In the genomic region with DNA sequence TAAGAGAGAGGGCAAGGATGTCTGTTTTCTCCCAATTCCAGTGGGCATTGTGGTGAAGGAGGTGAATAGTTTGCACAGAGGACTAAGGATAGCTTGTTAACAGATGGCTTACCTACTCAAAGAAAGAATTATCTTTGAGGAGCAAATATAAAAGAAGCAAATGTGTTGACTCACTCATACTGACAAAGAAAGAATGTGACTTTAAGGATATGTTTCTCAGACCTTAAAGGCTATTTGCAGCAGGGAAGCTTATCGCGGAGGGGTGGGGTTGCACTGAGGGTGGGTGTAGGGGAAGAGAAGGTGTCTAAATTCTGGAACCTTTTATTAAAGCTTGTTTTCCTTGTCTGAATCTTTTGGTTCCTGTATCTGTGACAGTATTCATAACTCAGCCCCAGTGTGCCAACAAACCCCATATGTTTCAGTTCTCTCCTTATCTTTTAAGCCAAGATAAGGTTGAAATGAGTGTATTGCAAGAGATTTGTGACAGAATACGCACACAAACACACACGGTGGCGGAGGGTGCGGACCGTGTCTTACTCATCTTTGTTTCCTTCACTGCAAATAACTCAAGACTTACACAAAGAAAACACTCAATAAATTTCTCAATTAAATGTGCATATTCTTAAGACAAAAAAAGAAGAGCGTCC, we compare ENCODE assay signal across 19 cellular contexts.
DNase-seq lines count a peak whose midpoint lies in the region; ATAC-seq and TF ChIP-seq lines count a peak whose summit lies in the region.
"Had no signal": no experiment of that assay in that cellular context is flagged by ENCODE, and none has a peak within 500 bp of the region (broad histone marks: within the 10 kb centered on the region; RNA-seq: fewer than 3 reads in every experiment).

No MANE protein-coding gene starts in this region.

- H3K4me2 ChIP-seq in SK-N-SH: no peak overlapping the region

- H3K4me1 ChIP-seq in SK-N-SH (ENCODE audit: control insufficient read depth in 1 of 2, insufficient read depth in 2 of 2, low read depth in 1 of 2, low read length in 1 of 2) (no peaks in the 10 kb centered on the region), esophagus muscularis mucosa (no peaks in the 10 kb centered on the region)
- no peaks in the 10 kb centered on the region for H3K4me1 ChIP-seq in naive thymus-derived CD4-positive, alpha-beta T cell (ENCODE audit: control insufficient read depth in 2 of 2, insufficient read depth in 2 of 2, low read length in 2 of 2)
- H3K4me1 ChIP-seq: breast epithelium, lower lobe of right lung had no signal

- H3K9ac ChIP-seq in SK-N-SH: no peak overlapping the region

- H4K20me1 ChIP-seq in SK-N-SH (ENCODE audit: insufficient read depth): no peaks in the 10 kb centered on the region

- H3K9me3 ChIP-seq in SK-N-SH (no peaks in the 10 kb centered on the region), esophagus muscularis mucosa (no peaks in the 10 kb centered on the region)
- H3K9me3 ChIP-seq in naive thymus-derived CD4-positive, alpha-beta T cell (ENCODE audit: control insufficient read depth in 2 of 3, low read length in 3 of 3): no peaks in the 10 kb centered on the region
- H3K9me3 ChIP-seq: breast epithelium, lower lobe of right lung had no signal

- no peak overlapping the region for H3K27ac Mint-ChIP-seq in naive thymus-derived CD4-positive, alpha-beta T cell
- H3K27ac Mint-ChIP-seq: activated CD4-positive, alpha-beta T cell treated with anti-CD3 and anti-CD28 coated beads, Interleukin-2, amount 10 ng/mL, durations not matched to agents 7 days and 5 days; B cell; nephron progenitor cell had no signal

- no peaks in the 10 kb centered on the region for H3K27me3 ChIP-seq in SK-N-SH (ENCODE audit: insufficient read depth)
- H3K27me3 ChIP-seq in esophagus muscularis mucosa: no peaks in the 10 kb centered on the region
- H3K27me3 ChIP-seq in naive thymus-derived CD4-positive, alpha-beta T cell (ENCODE audit: control insufficient read depth in 2 of 2, insufficient read depth in 2 of 2, low read length in 2 of 2): no peaks in the 10 kb centered on the region
- H3K27me3 ChIP-seq: breast epithelium had no signal

- no peaks in the 10 kb centered on the region for H3F3A ChIP-seq in SK-N-SH (replicated peaks; ENCODE audit: insufficient read depth)

- peaks cover 0 to 10% (median 3%) of the 10 kb centered on the region in 5 donors for H3K27me3 Mint-ChIP-seq in naive thymus-derived CD4-positive, alpha-beta T cell

- no peaks in the 10 kb centered on the region for H3K79me2 ChIP-seq in SK-N-SH (ENCODE audit: insufficient read depth)

- TF ChIP-seq EP300 in SK-N-SH (IDR thresholded peaks at IDR 0.05; ENCODE audit: borderline replicate concordance in 1 of 2, low read depth in 1 of 2, low read length in 1 of 2) (no peak), esophagus muscularis mucosa (IDR thresholded peaks at IDR 0.05) (no peak)

- H3K36me3 Mint-ChIP-seq in naive thymus-derived CD4-positive, alpha-beta T cell: no peaks in the 10 kb centered on the region

- no peak overlapping the region for H3K4me3 ChIP-seq in SK-N-SH (ENCODE audit: low read depth in 2 of 2, low read length in 1 of 2)
- H3K4me3 ChIP-seq in esophagus muscularis mucosa: no peak overlapping the region
- H3K4me3 ChIP-seq in naive thymus-derived CD4-positive, alpha-beta T cell (ENCODE audit: low read length): no peak overlapping the region
- H3K4me3 ChIP-seq: breast epithelium, lower lobe of right lung had no signal

- H2AFZ ChIP-seq in SK-N-SH (ENCODE audit: low read depth): no peak overlapping the region

- H3K36me3 ChIP-seq in SK-N-SH (replicated peaks in 1 of 2; ENCODE audit: control insufficient read depth in 1 of 2, insufficient read depth in 2 of 2, low read length in 1 of 2): no peaks in the 10 kb centered on the region
- no peaks in the 10 kb centered on the region for H3K36me3 ChIP-seq in esophagus muscularis mucosa
- H3K36me3 ChIP-seq in naive thymus-derived CD4-positive, alpha-beta T cell (ENCODE audit: control insufficient read depth in 2 of 3, insufficient read depth in 3 of 3, low read length in 3 of 3): no peaks in the 10 kb centered on the region
- H3K36me3 ChIP-seq: breast epithelium, lower lobe of right lung had no signal

- no peak for TF ChIP-seq RAD21 in SK-N-SH (IDR thresholded peaks at IDR 0.05; ENCODE audit: low read length)

- H3K27ac ChIP-seq in SK-N-SH (ENCODE audit: low read depth in 2 of 2, low read length in 1 of 2) (no peak overlapping the region), esophagus muscularis mucosa (replicated peaks in 1 of 4) (no peak overlapping the region)
- no peak overlapping the region for H3K27ac ChIP-seq in naive thymus-derived CD4-positive, alpha-beta T cell (ENCODE audit: low read depth, low read length)
- H3K27ac ChIP-seq: breast epithelium, lower lobe of right lung had no signal

- peaks cover 0 to 7% (median 0%) of the 10 kb centered on the region in 11 donors for H3K9me3 Mint-ChIP-seq in naive thymus-derived CD4-positive, alpha-beta T cell

- peak; percentile 30 for DNase-seq in COLO829 (ENCODE audit: low spot score)
- peak; percentile 33 for DNase-seq in SK-N-SH
- DNase-seq in esophagus muscularis mucosa (ENCODE audit: extremely low spot score): peak; percentile 50
- no peak for DNase-seq in naive thymus-derived CD4-positive, alpha-beta T cell
- no peak for DNase-seq in iPS-NIHi11 (ENCODE audit: low spot score)
- DNase-seq in NCI-H1092 (lab: John Stamatoyannopoulos, UW): no peak
- DNase-seq in NCI-H2081 (lab: John Stamatoyannopoulos, UW): no peak
- no peak for DNase-seq in NOMO-1 treated with dmso at 0.1 percent for 144 hours (lab: John Stamatoyannopoulos, UW; ENCODE audit: unreplicated experiment)
- DNase-seq: activated CD4-positive, alpha-beta T cell treated with anti-CD3 and anti-CD28 coated beads, Interleukin-2, amount 10 ng/mL, durations not matched to agents 7 days and 5 days; activated naive CD4-positive, alpha-beta T cell treated with anti-CD3 and anti-CD28 coated beads, Interleukin-2, amount 50 U/mL, for 16 hours; activated T-cell treated with anti-CD3 and anti-CD28 coated beads for 4 hours; Karpas-422; lower lobe of right lung; NCI-H1694; NCI-H446 treated with DMSO at 0.1 percent for 48 hours; nephron progenitor cell had no signal

- no peak for TF ChIP-seq POLR2A in esophagus muscularis mucosa (IDR thresholded peaks at IDR 0.05; ENCODE audit: low read depth)

- peak; percentile 55 for ATAC-seq in naive thymus-derived CD4-positive, alpha-beta T cell
- ATAC-seq: HCT116, lower lobe of right lung had no signal

- H3K9me2 ChIP-seq in SK-N-SH: no peaks in the 10 kb centered on the region

- H3K4me3 Mint-ChIP-seq in naive thymus-derived CD4-positive, alpha-beta T cell: no peak overlapping the region
- H3K4me3 Mint-ChIP-seq: activated CD4-positive, alpha-beta T cell treated with anti-CD3 and anti-CD28 coated beads, Interleukin-2, amount 10 ng/mL, durations not matched to agents 7 days and 5 days; B cell; nephron progenitor cell had no signal

- CTCF ChIA-PET in SK-N-SH (lab: Yijun Ruan, JAX): interaction anchor here (0.6 kb wide), 1 partner anchor 171 kb away, joined by 3 read pairs; no protein-coding TSS in a partner anchor
- CTCF ChIA-PET in naive thymus-derived CD4-positive, alpha-beta T cell (lab: Charles Lee): interaction anchor here (0.6 to 1.1 kb wide), 2 partner anchors 11 to 122 kb away, joined by 3 read pairs; no protein-coding TSS in a partner anchor

- POLR2A ChIA-PET in SK-N-SH (lab: Yijun Ruan, JAX): no interaction called here
- POLR2A ChIA-PET in naive thymus-derived CD4-positive, alpha-beta T cell (lab: Charles Lee): no interaction called here

- TF ChIP-seq CTCF in SK-N-SH (IDR thresholded peaks at IDR 0.05) (no peak), esophagus muscularis mucosa (IDR thresholded peaks at IDR 0.05) (no peak)

- 65% methylated on average over 8 of the region's 8 CpGs for WGBS in SK-N-SH (ENCODE audit: low lambda C conversion rate)
- WGBS in esophagus muscularis mucosa: 63% methylated on average over 8 of the region's 8 CpGs

- intact Hi-C loops in esophagus muscularis mucosa (cut with DNase I): no loop called here
- intact Hi-C loops in naive thymus-derived CD4-positive, alpha-beta T cell (cut with micrococcal nuclease): no loop called here

- no peaks in the 10 kb centered on the region for H3K4me1 Mint-ChIP-seq in naive thymus-derived CD4-positive, alpha-beta T cell
- H3K4me1 Mint-ChIP-seq: activated CD4-positive, alpha-beta T cell treated with anti-CD3 and anti-CD28 coated beads, Interleukin-2, amount 10 ng/mL, durations not matched to agents 7 days and 5 days had no signal

TF ChIP-seq in SK-N-SH, 30 proteins besides CTCF, POLR2A, EP300 and RAD21:
- TF ChIP-seq GATA2 (CRISPR knock-in tag; IDR thresholded peaks at IDR 0.05) (peak; percentile 66), ELF1 (IDR thresholded peaks at IDR 0.05) (no peak)

Comparison
In these comparisons a context has a peak if more than half of its experiments do, and no peak if none do; other contexts are left out.
1. DNase-seq: peak in COLO829 (single experiment), SK-N-SH (single experiment) and esophagus muscularis mucosa (single experiment); none in naive thymus-derived CD4-positive, alpha-beta T cell (0 of 9), iPS-NIHi11 (single experiment), NCI-H1092 (single experiment), NCI-H2081 (0 of 2) and NOMO-1 treated with dmso at 0.1 percent for 144 hours (single experiment).